Comparison of ENCODE assay signal across 10 cellular contexts in genomic region chr6:41723936-41724637, GRCh38. TPM values are rescaled to one million over a fixed set of nuclear protein-coding genes. Genes with fewer than 3 reads are reported as not detected.
DNase-seq lines count a peak whose midpoint lies in the region; TF ChIP-seq lines count a peak whose summit lies in the region.
"Had no signal": no experiment of that assay in that cellular context is flagged by ENCODE, and none has a peak within 500 bp of the region (broad histone marks: within the 10 kb centered on the region; RNA-seq: fewer than 3 reads in every experiment).

No MANE protein-coding gene starts in this region.

- H3K27me3 ChIP-seq in AG04450 (ENCODE audit: control insufficient read depth, insufficient read depth, low read length) (no peaks in the 10 kb centered on the region), breast epithelium (no peaks in the 10 kb centered on the region), mucosa of stomach (ENCODE audit: control insufficient read depth, insufficient read depth, low read length) (no peaks in the 10 kb centered on the region)
- H3K27me3 ChIP-seq in CD4-positive, alpha-beta memory T cell (ENCODE audit: insufficient read depth, low read length), result no peaks in the 10 kb centered on the region

- no peaks in the 10 kb centered on the region; the same call in 1 of the 2 replicates for H3K9me3 ChIP-seq in AG04450 (ENCODE audit: control insufficient read depth, insufficient read depth, low read length)
- H3K9me3 ChIP-seq in breast epithelium, result no peaks in the 10 kb centered on the region
- no peaks in the 10 kb centered on the region for H3K9me3 ChIP-seq in mucosa of stomach (ENCODE audit: control insufficient read depth, low read length)
- H3K9me3 ChIP-seq in CD4-positive, alpha-beta memory T cell (ENCODE audit: control insufficient read depth in 1 of 2, low read length in 2 of 2), result no peaks in the 10 kb centered on the region

- no peak for TF ChIP-seq CTCF in AG04450 (IDR thresholded peaks at IDR 0.05; ENCODE audit: low read depth, low read length)
- no peak for TF ChIP-seq CTCF in HFFc6 (IDR thresholded peaks at IDR 0.05)
- no peak for TF ChIP-seq CTCF in breast epithelium (IDR thresholded peaks at IDR 0.05)

- H3K4me1 Mint-ChIP-seq in HFFc6 (ENCODE audit: low read depth), result peaks cover 41% of the 10 kb centered on the region
- peaks cover 9 to 37% (median 30%) of the 10 kb centered on the region in 4 donors for H3K4me1 Mint-ChIP-seq in CD4-positive, alpha-beta memory T cell

- CTCF ChIA-PET in AG04450 (lab: Charles Lee), result interaction anchor here (0.7 to 1.5 kb wide), 2 partner anchors 41 to 62 kb away, joined by 3 read pairs; no protein-coding TSS in a partner anchor
- CTCF ChIA-PET in CD4-positive, alpha-beta memory T cell (lab: Charles Lee; ENCODE audit: partially characterized antibody), result interaction anchor here (0.9 kb wide), 1 partner anchor 10 kb away, joined by 4 read pairs; no protein-coding TSS in a partner anchor

- H3K36me3 Mint-ChIP-seq in HFFc6 (ENCODE audit: low read depth), result no peaks in the 10 kb centered on the region
- H3K36me3 Mint-ChIP-seq in CD4-positive, alpha-beta memory T cell, result peaks cover 3% of the 10 kb centered on the region in 2 donors

- H3K9me3 Mint-ChIP-seq in HFFc6, result no peaks in the 10 kb centered on the region
- no peaks in the 10 kb centered on the region for H3K9me3 Mint-ChIP-seq in CD4-positive, alpha-beta memory T cell
- H3K9me3 Mint-ChIP-seq: activated CD4-positive, alpha-beta memory T cell treated with anti-CD3 and anti-CD28 coated beads, Interleukin-2, amount 10 ng/mL, durations not matched to agents 7 days and 5 days had no signal

- DNase-seq in AG04450 (ENCODE audit: low read depth, low spot score) (no peak), HFFc6 (no peak), breast epithelium (ENCODE audit: low spot score in 2 of 2) (no peak), germinal center (ENCODE audit: low spot score) (no peak), GF-D8 (lab: John Stamatoyannopoulos, UW) (no peak), COLO668 (lab: John Stamatoyannopoulos, UW; ENCODE audit: unreplicated experiment) (no peak)
- no peak for DNase-seq in CD4-positive, alpha-beta memory T cell
- DNase-seq: activated CD4-positive, alpha-beta memory T cell treated with anti-CD3 and anti-CD28 coated beads, Interleukin-2, amount 10 ng/mL, durations not matched to agents 7 days and 5 days had no signal

- intact Hi-C loops in breast epithelium (cut with DNase I; ENCODE audit: low total_unique reads), result no loop called here
- intact Hi-C loops in CD4-positive, alpha-beta memory T cell (cut with micrococcal nuclease), result no loop called here

- no peaks in the 10 kb centered on the region for H3K27me3 Mint-ChIP-seq in HFFc6 (ENCODE audit: insufficient read depth)
- H3K27me3 Mint-ChIP-seq in CD4-positive, alpha-beta memory T cell, result no peaks in the 10 kb centered on the region
- H3K27me3 Mint-ChIP-seq: activated CD4-positive, alpha-beta memory T cell treated with anti-CD3 and anti-CD28 coated beads, Interleukin-2, amount 10 ng/mL, durations not matched to agents 7 days and 5 days had no signal

- POLR2A ChIA-PET in AG04450 (lab: Yijun Ruan, JAX), result interaction anchor here (1.1 to 3.0 kb wide), 2 partner anchors 10 to 11 kb away, joined by 3 to 13 read pairs; no protein-coding TSS in a partner anchor
- POLR2A ChIA-PET in CD4-positive, alpha-beta memory T cell (lab: Charles Lee; ENCODE audit: partially characterized antibody), result interaction anchor here (2.2 kb wide), 1 partner anchor 10 kb away, joined by 8 read pairs; no protein-coding TSS in a partner anchor

- peak overlapping the region; percentile 55 for H3K4me3 Mint-ChIP-seq in HFFc6
- H3K4me3 Mint-ChIP-seq in CD4-positive, alpha-beta memory T cell, result no peak overlapping the region
- H3K4me3 Mint-ChIP-seq: activated CD4-positive, alpha-beta memory T cell treated with anti-CD3 and anti-CD28 coated beads, Interleukin-2, amount 10 ng/mL, durations not matched to agents 7 days and 5 days had no signal

- peak overlapping the region; percentile 91 for H3K27ac Mint-ChIP-seq in HFFc6
- H3K27ac Mint-ChIP-seq in CD4-positive, alpha-beta memory T cell, result peak overlapping the region in 3 of 7 donors; percentile 23 to 78 (median 54)
- H3K27ac Mint-ChIP-seq: activated CD4-positive, alpha-beta memory T cell treated with anti-CD3 and anti-CD28 coated beads, Interleukin-2, amount 10 ng/mL, durations not matched to agents 7 days and 5 days had no signal

- no peak for TF ChIP-seq POLR2A in breast epithelium (IDR thresholded peaks at IDR 0.05)

- peak overlapping the region; percentile 23 for H3K9ac ChIP-seq in mucosa of stomach (ENCODE audit: low read length)

- H3K36me3 ChIP-seq in breast epithelium (no peaks in the 10 kb centered on the region), mucosa of stomach (ENCODE audit: control insufficient read depth, insufficient read depth, low read length) (no peaks in the 10 kb centered on the region)
- no peaks in the 10 kb centered on the region for H3K36me3 ChIP-seq in CD4-positive, alpha-beta memory T cell (ENCODE audit: insufficient read depth, low read length)

- no peak overlapping the region for H3K4me3 ChIP-seq in AG04450 (ENCODE audit: low read depth, low read length)
- H3K4me3 ChIP-seq in breast epithelium, result peak overlapping the region in 1 of 3 donors; percentile 37
- no peak overlapping the region for H3K4me3 ChIP-seq in mucosa of stomach (ENCODE audit: low read length)
- no peak overlapping the region for H3K4me3 ChIP-seq in CD4-positive, alpha-beta memory T cell (ENCODE audit: low read length in 2 of 2)

- H3K27ac ChIP-seq in AG04450 (ENCODE audit: low read depth, low read length) (peak overlapping the region; percentile 87), breast epithelium (peak overlapping the region; percentile 57 to 77)
- no peak overlapping the region for H3K27ac ChIP-seq in CD4-positive, alpha-beta memory T cell (ENCODE audit: low read depth, low read length)

- H3K4me1 ChIP-seq in breast epithelium, result peaks cover 9 to 13% of the 10 kb centered on the region in 2 donors
- H3K4me1 ChIP-seq in mucosa of stomach (ENCODE audit: control insufficient read depth, insufficient read depth, low read length), result peaks cover 36% of the 10 kb centered on the region
- H3K4me1 ChIP-seq in CD4-positive, alpha-beta memory T cell (ENCODE audit: insufficient read depth, low read length), result peaks cover 12% of the 10 kb centered on the region

RNA-seq across cellular contexts. Expression of gene TFEB, which starts 11.3 kb away (rescaled TPM):
- 3.9 and 4.3 TPM in 2 replicates for polyA plus RNA-seq in AG04450 (2011; rRNA removed)
- 4.4 and 8.0 TPM in 2 replicates for polyA minus RNA-seq in AG04450 (2011; rRNA and poly(A)+ RNA removed)
- total RNA-seq in HFFc6 (2021; fragmentation: NEBNext Ultra II Directional; extraction: Animal tissue kit (Norgen Biotek cat#: 25700)), result 10 to 100 TPM in 4 of 6 experiments, 1 to 10 TPM in 2; 8.7 to 14.2 (median 11.0) TPM
- total RNA-seq in breast epithelium, result 10 to 100 TPM; 15.7 to 20.6 (median 18.4) TPM
- 10 to 100 TPM; 12.2 to 15.7 TPM for total RNA-seq in CD4-positive, alpha-beta memory T cell
- 10 to 100 TPM in 1 of 2 donors, 1 to 10 TPM in 1; 8.2 to 17.6 TPM for polyA plus RNA-seq in CD4-positive, alpha-beta memory T cell

RNA-seq across cellular contexts. Expression of gene PGC, which starts 23.1 kb away (rescaled TPM):
- polyA plus RNA-seq in AG04450 (2011; rRNA removed), result not detected in 2 replicates
- polyA minus RNA-seq in AG04450 (2011; rRNA and poly(A)+ RNA removed), result not detected in 2 replicates
- not detected for total RNA-seq in HFFc6 (2021; fragmentation: NEBNext Ultra II Directional; extraction: Animal tissue kit (Norgen Biotek cat#: 25700))
- 1 to 10 TPM in 1 of 3 donors, not detected in 2; 3.2 TPM for total RNA-seq in breast epithelium
- not detected for total RNA-seq in CD4-positive, alpha-beta memory T cell
- not detected for polyA plus RNA-seq in CD4-positive, alpha-beta memory T cell
- total RNA-seq: activated CD4-positive, alpha-beta memory T cell treated with anti-CD3 and anti-CD28 coated beads, Interleukin-2, amount 10 ng/mL, durations not matched to agents 7 days and 5 days; lung microvascular endothelial cell had no signal

RNA-seq across cellular contexts. Expression of gene FRS3, which starts 55.6 kb away (rescaled TPM):
- polyA plus RNA-seq in AG04450 (2011; rRNA removed), result 2.2 and 2.6 TPM in 2 replicates
- polyA minus RNA-seq in AG04450 (2011; rRNA and poly(A)+ RNA removed), result 3.1 and 3.4 TPM in 2 replicates
- 1 to 10 TPM; 2.5 to 3.4 (median 2.9) TPM for total RNA-seq in HFFc6 (2021; fragmentation: NEBNext Ultra II Directional; extraction: Animal tissue kit (Norgen Biotek cat#: 25700))
- total RNA-seq in breast epithelium, result 1 to 10 TPM; 3.5 to 4.3 (median 3.8) TPM
- 1 to 10 TPM; 8.9 to 10.0 TPM for total RNA-seq in CD4-positive, alpha-beta memory T cell
- polyA plus RNA-seq in CD4-positive, alpha-beta memory T cell, result 1 to 10 TPM; 2.2 to 2.8 TPM

RNA-seq across cellular contexts. Expression of gene PRICKLE4, which starts 56.5 kb away (rescaled TPM):
- polyA plus RNA-seq in AG04450 (2011; rRNA removed), result 0.12 TPM in 1 of 2 replicates, not detected in the other
- not detected in 2 replicates for polyA minus RNA-seq in AG04450 (2011; rRNA and poly(A)+ RNA removed)
- under 1 TPM in 3 of 6 experiments, not detected in 3; 0.30 to 0.68 (median 0.31) TPM for total RNA-seq in HFFc6 (2021; fragmentation: NEBNext Ultra II Directional; extraction: Animal tissue kit (Norgen Biotek cat#: 25700))
- total RNA-seq in breast epithelium, result 1 to 10 TPM in 2 of 3 donors, under 1 TPM in 1; 0.80 to 5.3 (median 3.3) TPM
- total RNA-seq in CD4-positive, alpha-beta memory T cell, result not detected
- not detected for polyA plus RNA-seq in CD4-positive, alpha-beta memory T cell
- total RNA-seq: activated CD4-positive, alpha-beta memory T cell treated with anti-CD3 and anti-CD28 coated beads, Interleukin-2, amount 10 ng/mL, durations not matched to agents 7 days and 5 days had no signal
